Comparison of ENCODE assay signal across 1 cellular context in the genomic region with DNA sequence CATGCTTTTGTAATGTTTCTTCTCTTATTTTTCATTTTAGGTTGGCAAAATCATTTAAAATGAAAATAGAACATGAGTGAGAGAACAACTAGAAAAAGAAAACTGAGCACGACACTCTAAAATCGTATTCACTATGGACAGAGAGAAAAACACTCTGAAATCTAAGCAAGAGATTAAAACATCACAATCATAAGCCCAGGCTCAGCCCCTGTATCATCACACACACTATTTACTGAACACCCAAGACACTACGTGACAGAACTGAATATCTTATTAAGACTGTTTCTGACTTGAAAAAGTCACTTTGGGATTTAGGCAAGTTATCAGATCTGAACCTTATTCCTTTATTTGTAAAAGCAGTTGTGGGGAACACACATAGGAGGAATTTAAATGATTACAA.
TF ChIP-seq lines count a peak whose summit lies in the region.

No MANE protein-coding gene starts in this region.

TF ChIP-seq in H1, 55 proteins besides CTCF, POLR2A, EP300 and RAD21 (continued from another document):
- no peak for TF ChIP-seq CHD1 (IDR thresholded peaks at IDR 0.05; ENCODE audit: low read depth, low read length)
